Comparison of ENCODE assay signal across 26 cellular contexts in the genomic region with DNA sequence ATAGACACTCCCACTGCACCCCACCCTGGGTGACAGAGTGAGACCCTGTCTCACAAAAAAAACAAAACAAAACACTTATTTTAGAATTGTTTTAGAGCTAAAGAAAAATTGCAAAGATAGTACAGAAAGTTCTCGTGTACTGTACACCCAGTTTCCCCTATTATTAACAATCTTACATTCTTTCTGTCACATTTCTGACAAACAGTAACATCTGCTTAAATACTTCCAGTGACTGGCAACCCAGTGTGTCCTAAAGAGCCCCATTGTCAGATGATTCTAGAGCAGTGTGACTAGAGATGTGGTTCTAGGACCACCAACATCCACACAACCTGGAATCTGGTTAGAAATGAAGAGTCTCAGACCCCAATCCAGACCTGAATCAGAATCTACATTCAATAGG.
"Had no signal": no experiment of that assay in that cellular context is flagged by ENCODE, and none has a peak within 500 bp of the region (broad histone marks: within the 10 kb centered on the region; RNA-seq: fewer than 3 reads in every experiment).

No MANE protein-coding gene starts in this region.

- H3K4me3 Mint-ChIP-seq: activated CD4-positive, alpha-beta T cell treated with anti-CD3 and anti-CD28 coated beads for 36 hours; activated CD4-positive, alpha-beta T cell treated with anti-CD3 and anti-CD28 coated beads, Interleukin-2, amount 10 ng/mL, durations not matched to agents 7 days and 5 days; activated CD8-positive, alpha-beta T cell treated with anti-CD3 and anti-CD28 coated beads, Interleukin-2, amount 10 ng/mL, durations not matched to agents 7 days and 5 days; activated naive CD4-positive, alpha-beta T cell treated with anti-CD3 and anti-CD28 coated beads, Interleukin-2, amount 10 ng/mL, durations not matched to agents 7 days and 5 days; activated naive CD8-positive, alpha-beta T cell; activated naive CD8-positive, alpha-beta T cell treated with anti-CD3 and anti-CD28 coated beads, Interleukin-2, amount 50 U/mL, for 24 hours; activated T-cell treated with anti-CD3 and anti-CD28 coated beads, Interleukin-2, amount 50 U/mL, for 24 hours; T-helper 1 cell treated with Interleukin-12 subunit alpha and Interleukin-12 subunit beta and Interleukin-4 antibody, amounts not matched to agents 30 μg/mL and 1 μg/mL, for 36 hours; T-helper 2 cell treated with Interferon-gamma antibody and Interleukin-4, amounts not matched to agents 5 μg/mL and 100 μg/mL, for 36 hours had no signal

- H3K27ac ChIP-seq: cardiac muscle cell, Peyer's patch, SJSA1 had no signal

- H3K9me3 ChIP-seq: Peyer's patch, SJSA1, SK-N-SH had no signal

- H3K36me3 ChIP-seq: cardiac muscle cell, MG63, Peyer's patch, SJSA1 had no signal

- DNase-seq: activated CD4-positive, alpha-beta T cell treated with anti-CD3 and anti-CD28 coated beads for 36 hours; activated CD4-positive, alpha-beta T cell treated with anti-CD3 and anti-CD28 coated beads, Interleukin-2, amount 10 ng/mL, durations not matched to agents 7 days and 5 days; activated CD4-positive, alpha-beta T cell treated with anti-CD3 and anti-CD28 coated beads, Interleukin-2, amount 50 U/mL, for 48 hours; activated CD8-positive, alpha-beta T cell treated with anti-CD3 and anti-CD28 coated beads, Interleukin-2, amount 10 ng/mL, durations not matched to agents 7 days and 5 days; activated naive CD4-positive, alpha-beta T cell treated with anti-CD3 and anti-CD28 coated beads, Interleukin-2, amount 10 ng/mL, durations not matched to agents 7 days and 5 days; activated naive CD8-positive, alpha-beta T cell treated with anti-CD3 and anti-CD28 coated beads, Interleukin-2, amount 50 U/mL, for 24 hours; activated T-cell treated with anti-CD3 and anti-CD28 coated beads, Interleukin-2, amount 50 U/mL, for 24 hours; anterior cingulate cortex; Karpas-422; MG63; NCI-H1092; NCI-H1436 treated with DMSO at 0.1 percent for 48 hours; NCI-H1694 treated with DMSO at 0.1 percent for 48 hours; NCI-H2029; NCI-H345; NCI-H524 treated with DMSO at 0.1 percent for 48 hours; PC-3; Peyer's patch; RPMI8226; SHP77 treated with DMSO at 0.1 percent for 48 hours; SK-N-SH had no signal

- H3K4me1 Mint-ChIP-seq: activated CD4-positive, alpha-beta T cell treated with anti-CD3 and anti-CD28 coated beads for 36 hours; activated CD4-positive, alpha-beta T cell treated with anti-CD3 and anti-CD28 coated beads, Interleukin-2, amount 10 ng/mL, durations not matched to agents 7 days and 5 days; activated naive CD4-positive, alpha-beta T cell treated with anti-CD3 and anti-CD28 coated beads, Interleukin-2, amount 10 ng/mL, durations not matched to agents 7 days and 5 days; activated naive CD8-positive, alpha-beta T cell treated with anti-CD3 and anti-CD28 coated beads, Interleukin-2, amount 50 U/mL, for 24 hours had no signal

- H3K27ac Mint-ChIP-seq: activated CD4-positive, alpha-beta T cell treated with anti-CD3 and anti-CD28 coated beads for 36 hours; activated CD4-positive, alpha-beta T cell treated with anti-CD3 and anti-CD28 coated beads, Interleukin-2, amount 10 ng/mL, durations not matched to agents 7 days and 5 days; activated CD8-positive, alpha-beta T cell treated with anti-CD3 and anti-CD28 coated beads, Interleukin-2, amount 10 ng/mL, durations not matched to agents 7 days and 5 days; activated naive CD4-positive, alpha-beta T cell treated with anti-CD3 and anti-CD28 coated beads, Interleukin-2, amount 10 ng/mL, durations not matched to agents 7 days and 5 days; activated naive CD8-positive, alpha-beta T cell; activated naive CD8-positive, alpha-beta T cell treated with anti-CD3 and anti-CD28 coated beads, Interleukin-2, amount 50 U/mL, for 24 hours; activated T-cell treated with anti-CD3 and anti-CD28 coated beads, Interleukin-2, amount 50 U/mL, for 24 hours; T-helper 1 cell treated with Interleukin-12 subunit alpha and Interleukin-12 subunit beta and Interleukin-4 antibody, amounts not matched to agents 30 μg/mL and 1 μg/mL, for 36 hours; T-helper 2 cell treated with Interferon-gamma antibody and Interleukin-4, amounts not matched to agents 5 μg/mL and 100 μg/mL, for 36 hours had no signal

- H3K4me3 ChIP-seq: cardiac muscle cell, MG63, Peyer's patch, SJSA1 had no signal

- ATAC-seq: activated CD4-positive, alpha-beta T cell treated with anti-CD3 and anti-CD28 coated beads for 36 hours; activated CD8-positive, alpha-beta T cell treated with anti-CD3 and anti-CD28 coated beads, Interleukin-2, amount 10 ng/mL, durations not matched to agents 7 days and 5 days; activated naive CD8-positive, alpha-beta T cell treated with anti-CD3 and anti-CD28 coated beads, Interleukin-2, amount 50 U/mL, for 24 hours; PC-3 had no signal

- H3K9me3 Mint-ChIP-seq: activated CD4-positive, alpha-beta T cell treated with anti-CD3 and anti-CD28 coated beads, Interleukin-2, amount 10 ng/mL, durations not matched to agents 7 days and 5 days; activated naive CD4-positive, alpha-beta T cell treated with anti-CD3 and anti-CD28 coated beads, Interleukin-2, amount 10 ng/mL, durations not matched to agents 7 days and 5 days; activated naive CD8-positive, alpha-beta T cell treated with anti-CD3 and anti-CD28 coated beads, Interleukin-2, amount 50 U/mL, for 24 hours; activated T-cell treated with anti-CD3 and anti-CD28 coated beads, Interleukin-2, amount 50 U/mL, for 24 hours; T-helper 1 cell treated with Interleukin-12 subunit alpha and Interleukin-12 subunit beta and Interleukin-4 antibody, amounts not matched to agents 30 μg/mL and 1 μg/mL, for 36 hours; T-helper 2 cell treated with Interferon-gamma antibody and Interleukin-4, amounts not matched to agents 5 μg/mL and 100 μg/mL, for 36 hours had no signal

- H3K27me3 ChIP-seq: cardiac muscle cell, MG63, Peyer's patch, SJSA1 had no signal

- H3K4me1 ChIP-seq: Peyer's patch had no signal

- H3K36me3 Mint-ChIP-seq: activated naive CD4-positive, alpha-beta T cell treated with anti-CD3 and anti-CD28 coated beads, Interleukin-2, amount 10 ng/mL, durations not matched to agents 7 days and 5 days had no signal

- H3K27me3 Mint-ChIP-seq: activated CD4-positive, alpha-beta T cell treated with anti-CD3 and anti-CD28 coated beads for 36 hours; activated CD4-positive, alpha-beta T cell treated with anti-CD3 and anti-CD28 coated beads, Interleukin-2, amount 10 ng/mL, durations not matched to agents 7 days and 5 days; activated naive CD8-positive, alpha-beta T cell; activated naive CD8-positive, alpha-beta T cell treated with anti-CD3 and anti-CD28 coated beads, Interleukin-2, amount 50 U/mL, for 24 hours; activated T-cell treated with anti-CD3 and anti-CD28 coated beads, Interleukin-2, amount 50 U/mL, for 24 hours had no signal

- H3K9ac ChIP-seq: SK-N-SH had no signal
